1 cellular context compared by ENCODE assay signal in genomic region chr7:602341-603141, GRCh38.
TF ChIP-seq lines count a peak whose summit lies in the region.

No MANE protein-coding gene starts in this region.

TF ChIP-seq in GM12878, 131 proteins besides CTCF, POLR2A, EP300 and RAD21 (continued from another document and continues in another):
- TF ChIP-seq ZNF592 (IDR thresholded peaks at IDR 0.05) (0 out of 2 replicates have a peak, but pooled peaks have one; percentile 18), BCL11A (IDR thresholded peaks at IDR 0.05; ENCODE audit: low read depth, low read length) (no peak), MEF2B (IDR thresholded peaks at IDR 0.05; ENCODE audit: partially characterized antibody, poor library complexity, severe bottlenecking) (peak; percentile 36), BACH1 (IDR thresholded peaks at IDR 0.05; ENCODE audit: borderline replicate concordance) (peak; percentile 55), E4F1 (IDR thresholded peaks at IDR 0.05; ENCODE audit: borderline replicate concordance, partially characterized antibody) (no peak), RCOR1 (conservative IDR thresholded peaks at IDR 0.05; ENCODE audit: low read depth, low read length) (no peak), ATF3 (IDR thresholded peaks at IDR 0.05; ENCODE audit: borderline replicate concordance, extremely low read depth, low read depth, low read length) (no peak), NR2C1 (IDR thresholded peaks at IDR 0.05) (no peak), WRNIP1 (IDR thresholded peaks at IDR 0.05; ENCODE audit: borderline replicate concordance, low read depth, low read length) (no peak), CEBPB (IDR thresholded peaks at IDR 0.05; ENCODE audit: borderline replicate concordance in 1 of 2, low read depth in 2 of 2, low read length in 2 of 2) (no peak), LARP7 (IDR thresholded peaks at IDR 0.05) (peak; percentile 56; the same call in 1 of the 2 replicates), SREBF2 (IDR thresholded peaks at IDR 0.05; ENCODE audit: low read length) (no peak), STAT1 (conservative IDR thresholded peaks at IDR 0.05) (no peak), MXI1 (IDR thresholded peaks at IDR 0.05; ENCODE audit: low read depth, low read length) (no peak), RELA (IDR thresholded peaks at IDR 0.05; ENCODE audit: borderline replicate concordance, partially characterized antibody) (peak; percentile 41), SMC3 (IDR thresholded peaks at IDR 0.05; ENCODE audit: borderline replicate concordance, low read length) (no peak), ZNF217 (IDR thresholded peaks at IDR 0.05) (no peak), REST (IDR thresholded peaks at IDR 0.05; ENCODE audit: low read depth, low read length) (no peak), ZNF687 (IDR thresholded peaks at IDR 0.05) (peak; percentile 84), FOXK2 (IDR thresholded peaks at IDR 0.05) (no peak), ESRRA (IDR thresholded peaks at IDR 0.05; ENCODE audit: low read length) (no peak)
- TF ChIP-seq, protein P1, sequence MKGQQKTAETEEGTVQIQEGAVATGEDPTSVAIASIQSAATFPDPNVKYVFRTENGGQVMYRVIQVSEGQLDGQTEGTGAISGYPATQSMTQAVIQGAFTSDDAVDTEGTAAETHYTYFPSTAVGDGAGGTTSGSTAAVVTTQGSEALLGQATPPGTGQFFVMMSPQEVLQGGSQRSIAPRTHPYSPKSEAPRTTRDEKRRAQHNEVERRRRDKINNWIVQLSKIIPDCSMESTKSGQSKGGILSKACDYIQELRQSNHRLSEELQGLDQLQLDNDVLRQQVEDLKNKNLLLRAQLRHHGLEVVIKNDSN (IDR thresholded peaks at IDR 0.05; ENCODE audit: borderline replicate concordance, extremely low read length, insufficient read depth, low read depth, low read length) = no peak
- TF ChIP-seq, protein P2, sequence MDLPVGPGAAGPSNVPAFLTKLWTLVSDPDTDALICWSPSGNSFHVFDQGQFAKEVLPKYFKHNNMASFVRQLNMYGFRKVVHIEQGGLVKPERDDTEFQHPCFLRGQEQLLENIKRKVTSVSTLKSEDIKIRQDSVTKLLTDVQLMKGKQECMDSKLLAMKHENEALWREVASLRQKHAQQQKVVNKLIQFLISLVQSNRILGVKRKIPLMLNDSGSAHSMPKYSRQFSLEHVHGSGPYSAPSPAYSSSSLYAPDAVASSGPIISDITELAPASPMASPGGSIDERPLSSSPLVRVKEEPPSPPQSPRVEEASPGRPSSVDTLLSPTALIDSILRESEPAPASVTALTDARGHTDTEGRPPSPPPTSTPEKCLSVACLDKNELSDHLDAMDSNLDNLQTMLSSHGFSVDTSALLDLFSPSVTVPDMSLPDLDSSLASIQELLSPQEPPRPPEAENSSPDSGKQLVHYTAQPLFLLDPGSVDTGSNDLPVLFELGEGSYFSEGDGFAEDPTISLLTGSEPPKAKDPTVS (IDR thresholded peaks at IDR 0.05; ENCODE audit: low read depth, low read length) = no peak
- TF ChIP-seq, protein P3, sequence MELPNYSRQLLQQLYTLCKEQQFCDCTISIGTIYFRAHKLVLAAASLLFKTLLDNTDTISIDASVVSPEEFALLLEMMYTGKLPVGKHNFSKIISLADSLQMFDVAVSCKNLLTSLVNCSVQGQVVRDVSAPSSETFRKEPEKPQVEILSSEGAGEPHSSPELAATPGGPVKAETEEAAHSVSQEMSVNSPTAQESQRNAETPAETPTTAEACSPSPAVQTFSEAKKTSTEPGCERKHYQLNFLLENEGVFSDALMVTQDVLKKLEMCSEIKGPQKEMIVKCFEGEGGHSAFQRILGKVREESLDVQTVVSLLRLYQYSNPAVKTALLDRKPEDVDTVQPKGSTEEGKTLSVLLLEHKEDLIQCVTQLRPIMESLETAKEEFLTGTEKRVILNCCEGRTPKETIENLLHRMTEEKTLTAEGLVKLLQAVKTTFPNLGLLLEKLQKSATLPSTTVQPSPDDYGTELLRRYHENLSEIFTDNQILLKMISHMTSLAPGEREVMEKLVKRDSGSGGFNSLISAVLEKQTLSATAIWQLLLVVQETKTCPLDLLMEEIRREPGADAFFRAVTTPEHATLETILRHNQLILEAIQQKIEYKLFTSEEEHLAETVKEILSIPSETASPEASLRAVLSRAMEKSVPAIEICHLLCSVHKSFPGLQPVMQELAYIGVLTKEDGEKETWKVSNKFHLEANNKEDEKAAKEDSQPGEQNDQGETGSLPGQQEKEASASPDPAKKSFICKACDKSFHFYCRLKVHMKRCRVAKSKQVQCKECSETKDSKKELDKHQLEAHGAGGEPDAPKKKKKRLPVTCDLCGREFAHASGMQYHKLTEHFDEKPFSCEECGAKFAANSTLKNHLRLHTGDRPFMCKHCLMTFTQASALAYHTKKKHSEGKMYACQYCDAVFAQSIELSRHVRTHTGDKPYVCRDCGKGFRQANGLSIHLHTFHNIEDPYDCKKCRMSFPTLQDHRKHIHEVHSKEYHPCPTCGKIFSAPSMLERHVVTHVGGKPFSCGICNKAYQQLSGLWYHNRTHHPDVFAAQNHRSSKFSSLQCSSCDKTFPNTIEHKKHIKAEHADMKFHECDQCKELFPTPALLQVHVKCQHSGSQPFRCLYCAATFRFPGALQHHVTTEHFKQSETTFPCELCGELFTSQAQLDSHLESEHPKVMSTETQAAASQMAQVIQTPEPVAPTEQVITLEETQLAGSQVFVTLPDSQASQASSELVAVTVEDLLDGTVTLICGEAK (IDR thresholded peaks at IDR 0.05; ENCODE audit: borderline replicate concordance) = no peak
- TF ChIP-seq, protein P4, sequence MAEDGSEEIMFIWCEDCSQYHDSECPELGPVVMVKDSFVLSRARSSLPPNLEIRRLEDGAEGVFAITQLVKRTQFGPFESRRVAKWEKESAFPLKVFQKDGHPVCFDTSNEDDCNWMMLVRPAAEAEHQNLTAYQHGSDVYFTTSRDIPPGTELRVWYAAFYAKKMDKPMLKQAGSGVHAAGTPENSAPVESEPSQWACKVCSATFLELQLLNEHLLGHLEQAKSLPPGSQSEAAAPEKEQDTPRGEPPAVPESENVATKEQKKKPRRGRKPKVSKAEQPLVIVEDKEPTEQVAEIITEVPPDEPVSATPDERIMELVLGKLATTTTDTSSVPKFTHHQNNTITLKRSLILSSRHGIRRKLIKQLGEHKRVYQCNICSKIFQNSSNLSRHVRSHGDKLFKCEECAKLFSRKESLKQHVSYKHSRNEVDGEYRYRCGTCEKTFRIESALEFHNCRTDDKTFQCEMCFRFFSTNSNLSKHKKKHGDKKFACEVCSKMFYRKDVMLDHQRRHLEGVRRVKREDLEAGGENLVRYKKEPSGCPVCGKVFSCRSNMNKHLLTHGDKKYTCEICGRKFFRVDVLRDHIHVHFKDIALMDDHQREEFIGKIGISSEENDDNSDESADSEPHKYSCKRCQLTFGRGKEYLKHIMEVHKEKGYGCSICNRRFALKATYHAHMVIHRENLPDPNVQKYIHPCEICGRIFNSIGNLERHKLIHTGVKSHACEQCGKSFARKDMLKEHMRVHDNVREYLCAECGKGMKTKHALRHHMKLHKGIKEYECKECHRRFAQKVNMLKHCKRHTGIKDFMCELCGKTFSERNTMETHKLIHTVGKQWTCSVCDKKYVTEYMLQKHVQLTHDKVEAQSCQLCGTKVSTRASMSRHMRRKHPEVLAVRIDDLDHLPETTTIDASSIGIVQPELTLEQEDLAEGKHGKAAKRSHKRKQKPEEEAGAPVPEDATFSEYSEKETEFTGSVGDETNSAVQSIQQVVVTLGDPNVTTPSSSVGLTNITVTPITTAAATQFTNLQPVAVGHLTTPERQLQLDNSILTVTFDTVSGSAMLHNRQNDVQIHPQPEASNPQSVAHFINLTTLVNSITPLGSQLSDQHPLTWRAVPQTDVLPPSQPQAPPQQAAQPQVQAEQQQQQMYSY (CRISPR knock-in tag; IDR thresholded peaks at IDR 0.05) = no peak
